Comparison of ENCODE assay signal across 25 cellular contexts in the genomic region with DNA sequence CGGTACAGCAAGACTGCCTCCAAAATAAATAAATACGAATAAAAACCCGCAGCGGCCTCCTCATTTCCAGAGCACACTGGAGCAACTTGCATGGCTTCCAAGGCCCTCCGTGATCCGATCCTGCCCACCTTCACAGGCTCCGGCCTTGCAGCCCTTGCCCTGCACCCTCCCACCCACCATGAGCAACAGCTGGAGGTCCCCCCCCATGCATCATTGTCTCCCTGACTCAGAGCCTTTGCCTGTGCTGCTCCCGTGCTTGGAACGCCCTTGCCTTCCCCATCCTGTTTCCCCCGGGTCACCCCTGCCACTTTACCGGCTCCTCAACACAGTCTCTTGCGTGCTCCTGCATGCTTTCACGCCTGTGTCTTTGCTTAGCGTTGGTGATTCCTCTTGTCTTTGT.
DNase-seq lines count a peak whose midpoint lies in the region; ATAC-seq and TF ChIP-seq lines count a peak whose summit lies in the region.
"Had no signal": no experiment of that assay in that cellular context is flagged by ENCODE, and none has a peak within 500 bp of the region (broad histone marks: within the 10 kb centered on the region; RNA-seq: fewer than 3 reads in every experiment).

No MANE protein-coding gene starts in this region.

- no peaks in the 10 kb centered on the region for H3K9me2 ChIP-seq in GM23248 (ENCODE audit: insufficient read depth)

- H3K4me3 ChIP-seq in GM23248 (no peak overlapping the region), astrocyte of the spinal cord (ENCODE audit: low read depth, low read length) (no peak overlapping the region), lower leg skin (ENCODE audit: low read depth, poor library complexity, severe bottlenecking) (no peak overlapping the region), smooth muscle cell (no peak overlapping the region), breast epithelium (no peak overlapping the region)
- H3K4me3 ChIP-seq: dorsolateral prefrontal cortex, gastrocnemius medialis, stomach had no signal

- intact Hi-C loops in lower leg skin (cut with DNase I; ENCODE audit: low total_unique reads) (no loop called here), breast epithelium (cut with DNase I; ENCODE audit: low total_unique reads) (no loop called here)

- DNase-seq in GM23248 = peak; percentile 83
- peak; percentile 19 for DNase-seq in astrocyte of the spinal cord (ENCODE audit: low read depth, low spot score)
- DNase-seq in lower leg skin (ENCODE audit: low spot score in 2 of 2) = peak; percentile 11 to 82
- DNase-seq in smooth muscle cell (lab: John Stamatoyannopoulos, UW; ENCODE audit: unreplicated experiment) = no peak
- no peak for DNase-seq in DMS79 (lab: John Stamatoyannopoulos, UW)
- no peak for DNase-seq in breast epithelium (ENCODE audit: low spot score in 2 of 2)
- DNase-seq: activated B cell treated with CpG ODN at 0.5 μM for 24 hours; activated CD4-positive, alpha-beta memory T cell treated with anti-CD3 and anti-CD28 coated beads for 36 hours; activated naive CD4-positive, alpha-beta T cell treated with Interleukin-2 at 50 U/mL for 16 hours; activated T-cell treated with anti-CD3 and anti-CD28 coated beads, Interleukin-2, amount 50 U/mL, for 4 hours; amygdala; CD4-positive, CD25-positive, alpha-beta regulatory T cell; DMS153; dorsolateral prefrontal cortex; gastrocnemius medialis; NCI-H1092; NCI-H2029 treated with DMSO at 0.1 percent for 48 hours; NCI-H446 treated with DMSO at 0.1 percent for 48 hours; Right ventricle myocardium superior; stomach; T-helper 9 cell had no signal

- H4K20me1 ChIP-seq in GM23248 (ENCODE audit: insufficient read depth) (no peaks in the 10 kb centered on the region), smooth muscle cell (ENCODE audit: low read depth) (no peaks in the 10 kb centered on the region)

- in situ Hi-C loops in GM23248 (cut with MboI) = no loop called here
- in situ Hi-C loops in astrocyte of the spinal cord (cut with HindIII; ENCODE audit: low sequenced_read_pairs) = no loop called here

- no peak for TF ChIP-seq POLR2A in lower leg skin (IDR thresholded peaks at IDR 0.05)
- no peak for TF ChIP-seq POLR2A in breast epithelium (IDR thresholded peaks at IDR 0.05)

- 16 to 17% methylated on average over 11 to 14 of the region's 14 CpGs for WGBS in GM23248 (ENCODE audit: low coverage in 1 of 2, low lambda C conversion rate in 2 of 2, missing lambda C conversion rate in 2 of 2), 2 experiments
- WGBS in lower leg skin, 2 donors = 43 to 57% methylated on average over 14 of the region's 14 CpGs
- WGBS in smooth muscle cell (ENCODE audit: low lambda C conversion rate) = 73% methylated on average over 14 of the region's 14 CpGs

- H3K36me3 ChIP-seq in GM23248 (ENCODE audit: low read depth) = no peaks in the 10 kb centered on the region
- no peaks in the 10 kb centered on the region for H3K36me3 ChIP-seq in smooth muscle cell (ENCODE audit: low read depth)
- H3K36me3 ChIP-seq in breast epithelium = no peaks in the 10 kb centered on the region
- H3K36me3 ChIP-seq: gastrocnemius medialis, stomach had no signal

- H3K4me1 ChIP-seq in GM23248 (ENCODE audit: insufficient read depth) = peaks cover 53% of the 10 kb centered on the region
- H3K4me1 ChIP-seq in smooth muscle cell (ENCODE audit: low read depth) = no peaks in the 10 kb centered on the region
- H3K4me1 ChIP-seq in breast epithelium = no peaks in the 10 kb centered on the region

- H3K9ac ChIP-seq in GM23248 = peak overlapping the region; percentile 28; the same call in 1 of the 2 replicates
- no peak overlapping the region for H3K9ac ChIP-seq in smooth muscle cell (ENCODE audit: low read depth)
- H3K9ac ChIP-seq: KMS-11 had no signal

- H3K9me3 ChIP-seq in GM23248 (ENCODE audit: low read depth) = no peaks in the 10 kb centered on the region
- H3K9me3 ChIP-seq in smooth muscle cell (replicated peaks; ENCODE audit: low read depth) = no peaks in the 10 kb centered on the region
- H3K9me3 ChIP-seq in breast epithelium = no peaks in the 10 kb centered on the region
- H3K9me3 ChIP-seq: gastrocnemius medialis, stomach had no signal

- H3K4me2 ChIP-seq in GM23248 (ENCODE audit: unreplicated experiment) (peak overlapping the region; percentile 54), smooth muscle cell (peak overlapping the region; percentile 58)
- H3K4me2 ChIP-seq: KMS-11 had no signal

- H3F3A ChIP-seq in GM23248 (ENCODE audit: insufficient read depth) = peaks cover 47% of the 10 kb centered on the region
- H3F3A ChIP-seq in smooth muscle cell (ENCODE audit: low read depth) = no peaks in the 10 kb centered on the region

- H2AFZ ChIP-seq in GM23248 = peak overlapping the region; percentile 69
- no peak overlapping the region for H2AFZ ChIP-seq in smooth muscle cell (ENCODE audit: low read depth)

- no peak for ATAC-seq in HG03442 (IDR thresholded peaks at IDR 0.05; ENCODE audit: unreplicated experiment)
- ATAC-seq: activated T-cell treated with anti-CD3 and anti-CD28 coated beads, Interleukin-2, amount 50 U/mL, for 4 hours; gastrocnemius medialis; HCT116 had no signal

- H3K27me3 ChIP-seq in GM23248 (replicated peaks; ENCODE audit: insufficient read depth) = no peaks in the 10 kb centered on the region
- H3K27me3 ChIP-seq in smooth muscle cell (ENCODE audit: low read depth) = no peaks in the 10 kb centered on the region
- H3K27me3 ChIP-seq in breast epithelium = no peaks in the 10 kb centered on the region
- H3K27me3 ChIP-seq: dorsolateral prefrontal cortex, gastrocnemius medialis, stomach had no signal

- H3K79me2 ChIP-seq in GM23248 (ENCODE audit: insufficient read depth) (no peaks in the 10 kb centered on the region), smooth muscle cell (ENCODE audit: low read depth) (no peaks in the 10 kb centered on the region)

- TF ChIP-seq CTCF in astrocyte of the spinal cord (IDR thresholded peaks at IDR 0.05; ENCODE audit: low read depth, low read length) = no peak
- no peak for TF ChIP-seq CTCF in lower leg skin (IDR thresholded peaks at IDR 0.05)
- TF ChIP-seq CTCF in smooth muscle cell (IDR thresholded peaks at IDR 0.05; ENCODE audit: borderline replicate concordance, insufficient read depth, poor library complexity, severe bottlenecking) = no peak
- no peak for TF ChIP-seq CTCF in breast epithelium (IDR thresholded peaks at IDR 0.05)

- H3K27ac ChIP-seq in GM23248 (peak overlapping the region; percentile 51), smooth muscle cell (ENCODE audit: low read depth) (no peak overlapping the region), breast epithelium (no peak overlapping the region)
- H3K27ac ChIP-seq: dorsolateral prefrontal cortex, epithelial cell of prostate, KMS-11 had no signal

Comparison
In these comparisons a context has a peak if more than half of its experiments do, and no peak if none do; other contexts are left out.
1. DNase-seq: peak in GM23248 (single experiment), astrocyte of the spinal cord (single experiment) and lower leg skin (2 of 2); none in smooth muscle cell (single experiment), DMS79 (single experiment) and breast epithelium (0 of 2).